ENCODE assay signal across 12 cellular contexts in the genomic region with DNA sequence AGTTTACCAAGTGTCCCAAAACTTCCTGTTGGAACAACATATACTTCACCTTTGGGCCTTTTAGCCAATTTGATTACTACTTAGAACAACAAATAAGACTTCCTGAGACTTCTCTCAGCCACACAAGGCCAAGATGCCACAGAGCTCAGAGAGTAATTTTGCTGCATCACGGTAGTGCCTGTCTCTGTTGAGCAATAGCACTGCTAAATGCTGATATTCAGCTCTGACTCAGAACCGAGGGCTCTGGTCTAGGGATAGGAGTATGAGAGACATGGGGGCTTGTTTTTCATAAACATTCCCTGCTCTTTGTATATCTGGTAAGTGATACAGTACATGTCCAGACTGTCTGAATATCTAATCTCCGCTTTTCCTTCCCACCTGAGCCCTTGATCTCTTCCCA.
DNase-seq lines count a peak whose midpoint lies in the region; ATAC-seq, FAIRE-seq and TF ChIP-seq lines count a peak whose summit lies in the region.
"Had no signal": no experiment of that assay in that cellular context is flagged by ENCODE, and none has a peak within 500 bp of the region (broad histone marks: within the 10 kb centered on the region; RNA-seq: fewer than 3 reads in every experiment).

No MANE protein-coding gene starts in this region.

- peak overlapping the region; percentile 3 for H3K27ac Mint-ChIP-seq in dendritic cell treated with granulocyte-macrophage colony-stimulating factor and Interleukin-4, amounts not matched to agents 40 ng/mL and 50 ng/mL, for 4 days

- H3K27me3 Mint-ChIP-seq in dendritic cell treated with granulocyte-macrophage colony-stimulating factor and Interleukin-4, amounts not matched to agents 40 ng/mL and 50 ng/mL, for 4 days, result no peaks in the 10 kb centered on the region

- TF ChIP-seq CTCF in omental fat pad (IDR thresholded peaks at IDR 0.05), result no peak
- no peak for TF ChIP-seq CTCF in D721Med (IDR thresholded peaks at IDR 0.05; ENCODE audit: insufficient read depth, missing control alignments)

- no peak overlapping the region for H3K4me3 Mint-ChIP-seq in dendritic cell treated with granulocyte-macrophage colony-stimulating factor and Interleukin-4, amounts not matched to agents 40 ng/mL and 50 ng/mL, for 4 days

- H3K36me3 Mint-ChIP-seq in dendritic cell treated with granulocyte-macrophage colony-stimulating factor and Interleukin-4, amounts not matched to agents 40 ng/mL and 50 ng/mL, for 4 days (ENCODE audit: low read depth), result no peaks in the 10 kb centered on the region

- H3K9me3 Mint-ChIP-seq in dendritic cell treated with granulocyte-macrophage colony-stimulating factor and Interleukin-4, amounts not matched to agents 40 ng/mL and 50 ng/mL, for 4 days, result no peaks in the 10 kb centered on the region

- no peak for FAIRE-seq in D721Med (lab: Jason Lieb, UNC)
- FAIRE-seq in HTR-8/SVneo (lab: Jason Lieb, UNC), result no peak

- DNase-seq in Caki2 (ENCODE audit: low read depth), result peak; percentile 15
- peak; percentile 92 for DNase-seq in NCI-H226
- DNase-seq in omental fat pad (ENCODE audit: low spot score), result peak; percentile 26
- no peak for DNase-seq in stimulated activated CD4-positive, alpha-beta T cell treated with anti-CD3 and anti-CD28 coated beads, Interleukin-4, amount 100 ng/mL, for 4 hours
- no peak for DNase-seq in D721Med (ENCODE audit: insufficient read length, low spot score)
- no peak for DNase-seq in HTR-8/SVneo (ENCODE audit: insufficient read length, low spot score)
- DNase-seq: activated CD8-positive, alpha-beta memory T cell treated with anti-CD3 and anti-CD28 coated beads, Interleukin-2, amount 50 U/mL, for 4 hours; anterior cingulate cortex; DMS 273 treated with DMSO at 0.1 percent for 48 hours; NCI-H1436 treated with DMSO at 0.1 percent for 48 hours had no signal

- ATAC-seq in omental fat pad (ENCODE audit: low FRiP score), result peak; percentile 96
- no peak for ATAC-seq in HG02623 (IDR thresholded peaks at IDR 0.05; ENCODE audit: unreplicated experiment)

- peaks cover 56% of the 10 kb centered on the region for H3K4me1 Mint-ChIP-seq in dendritic cell treated with granulocyte-macrophage colony-stimulating factor and Interleukin-4, amounts not matched to agents 40 ng/mL and 50 ng/mL, for 4 days (ENCODE audit: low read depth)

- in situ Hi-C loops in Caki2 (cut with HindIII; ENCODE audit: low pct_unique_long_range_greater_than_20kb, low sequenced_read_pairs), result no loop called here

- intact Hi-C loops in dendritic cell treated with granulocyte-macrophage colony-stimulating factor and Interleukin-4, amounts not matched to agents 40 ng/mL and 50 ng/mL, for 4 days (cut with micrococcal nuclease), result no loop called here

Comparison
In these comparisons a context has a peak if more than half of its experiments do, and no peak if none do; other contexts are left out.
1. DNase-seq: peak in Caki2 (single experiment), NCI-H226 (single experiment) and omental fat pad (single experiment); none in stimulated activated CD4-positive, alpha-beta T cell treated with anti-CD3 and anti-CD28 coated beads, Interleukin-4, amount 100 ng/mL, for 4 hours (0 of 2), D721Med (single experiment) and HTR-8/SVneo (single experiment).